1 cellular context compared by ENCODE assay signal in the genomic region with DNA sequence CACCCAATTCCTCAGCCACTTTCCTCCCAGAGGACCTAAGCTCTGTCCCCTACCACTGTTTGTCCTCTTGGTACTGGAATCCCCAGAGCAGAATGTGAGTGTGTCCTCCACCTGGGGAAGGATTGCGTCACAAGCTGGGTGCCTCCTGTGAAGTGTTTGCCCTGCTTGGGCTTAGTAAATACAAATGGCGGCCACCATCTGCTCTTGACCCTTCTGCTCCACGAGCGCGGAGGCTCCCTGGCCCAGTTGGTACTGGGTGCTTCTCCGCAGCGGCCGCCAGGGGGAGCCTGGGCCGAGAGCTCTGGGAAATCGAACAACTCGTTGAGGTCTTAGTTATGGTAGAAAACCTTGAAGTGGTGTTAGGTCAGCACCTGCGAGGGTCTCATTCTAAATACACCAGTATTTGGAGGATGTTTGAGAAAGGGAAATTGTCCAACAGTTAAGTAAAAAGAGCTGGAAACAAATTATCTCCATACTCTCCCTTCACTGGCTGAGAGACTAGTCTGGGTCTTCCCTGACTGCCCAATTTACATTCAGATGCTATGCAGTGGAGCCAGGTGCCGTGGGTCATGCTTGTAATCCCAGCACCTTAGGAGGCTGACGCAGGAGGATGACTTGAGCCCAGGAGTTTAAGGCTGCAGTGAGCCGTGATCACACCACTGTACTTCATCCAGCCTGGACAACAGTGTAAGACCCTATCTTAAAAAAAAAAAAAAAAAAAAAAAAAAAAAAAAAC.
TF ChIP-seq lines count a peak whose summit lies in the region.

No MANE protein-coding gene starts in this region.

TF ChIP-seq in IMR-90, 13 proteins besides CTCF, POLR2A, EP300 and RAD21 (continued from another document):
- TF ChIP-seq CEBPB (IDR thresholded peaks at IDR 0.05; ENCODE audit: low read depth, low read length): peak; percentile 64
